1 cellular context compared by ENCODE assay signal in genomic region chr19:51644636-51645271, GRCh38.
TF ChIP-seq lines count a peak whose summit lies in the region.

No MANE protein-coding gene starts in this region.

TF ChIP-seq in SK-N-SH, 30 proteins besides CTCF, POLR2A, EP300 and RAD21 (continued from another document):
- TF ChIP-seq ZBTB33 (IDR thresholded peaks at IDR 0.05; ENCODE audit: borderline replicate concordance, low read depth) (no peak), YY1 (IDR thresholded peaks at IDR 0.05; ENCODE audit: low read depth) (no peak), POLR2AphosphoS5 (IDR thresholded peaks at IDR 0.05; ENCODE audit: low read depth, low read length) (no peak), EZH2phosphoT487 (IDR thresholded peaks at IDR 0.05; ENCODE audit: borderline replicate concordance, low read depth) (no peak), MAX (IDR thresholded peaks at IDR 0.05; ENCODE audit: low read depth) (no peak), MEF2A (IDR thresholded peaks at IDR 0.05; ENCODE audit: borderline replicate concordance, low read depth) (no peak), FOSL2 (IDR thresholded peaks at IDR 0.05; ENCODE audit: borderline replicate concordance, low read depth) (no peak), PBX3 (IDR thresholded peaks at IDR 0.05) (no peak), REST (IDR thresholded peaks at IDR 0.05; ENCODE audit: low read depth, low read length) (no peak), GATA2 (CRISPR knock-in tag; IDR thresholded peaks at IDR 0.05) (no peak), GABPA (IDR thresholded peaks at IDR 0.05; ENCODE audit: low read depth) (no peak), SMC3 (IDR thresholded peaks at IDR 0.05; ENCODE audit: low read depth, low read length) (no peak), RCOR1 (IDR thresholded peaks at IDR 0.05; ENCODE audit: low read length) (no peak), TCF12 (IDR thresholded peaks at IDR 0.05) (no peak), NFIC (IDR thresholded peaks at IDR 0.05; ENCODE audit: borderline replicate concordance) (no peak), USF1 (IDR thresholded peaks at IDR 0.05; ENCODE audit: borderline replicate concordance, low read depth) (no peak)
